27 cellular contexts compared by ENCODE assay signal in the genomic region with DNA sequence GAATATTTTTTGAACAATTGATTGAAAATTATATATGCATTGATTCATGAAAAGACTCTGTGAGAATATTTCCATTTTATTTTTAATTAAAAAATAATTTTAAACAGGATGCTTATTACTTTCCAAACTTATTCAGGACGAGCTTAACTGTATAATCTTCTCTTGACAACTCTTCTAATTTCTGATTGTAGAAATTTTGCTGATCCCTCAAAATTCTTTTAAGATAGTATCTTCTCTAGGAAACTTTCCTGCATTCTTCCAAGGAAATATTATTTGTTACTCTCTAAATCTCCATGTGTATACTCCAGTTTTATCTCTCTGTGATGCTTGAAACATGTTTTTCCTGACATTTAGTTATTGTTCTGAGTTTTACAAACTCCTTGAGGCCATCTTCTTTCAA.
"Had no signal": no experiment of that assay in that cellular context is flagged by ENCODE, and none has a peak within 500 bp of the region (broad histone marks: within the 10 kb centered on the region; RNA-seq: fewer than 3 reads in every experiment).

No MANE protein-coding gene starts in this region.

- H3K36me3 ChIP-seq: colonic mucosa, esophagus squamous epithelium, gastrocnemius medialis, heart right ventricle, left lung, lower lobe of right lung had no signal

- H3K9me3 ChIP-seq: colonic mucosa, esophagus squamous epithelium, gastrocnemius medialis, left lung, lower lobe of right lung, mucosa of descending colon had no signal

- H3K4me1 Mint-ChIP-seq: endodermal cell, naive B cell had no signal

- H3K27me3 ChIP-seq: colonic mucosa, esophagus squamous epithelium, gastrocnemius medialis, heart right ventricle, left lung had no signal

- H3K4me3 ChIP-seq: colonic mucosa, esophagus squamous epithelium, gastrocnemius medialis, heart right ventricle, left lung, lower lobe of right lung, mucosa of descending colon had no signal

- FAIRE-seq: endometrium, keratinocyte had no signal

- DNase-seq: colonic mucosa; cortex of kidney; effector CD8-positive, alpha-beta T cell; effector memory CD8-positive, alpha-beta T cell; endodermal cell; erythroblast; esophagus squamous epithelium; foreskin fibroblast; foreskin melanocyte; gastrocnemius medialis; glutamatergic neuron; head of caudate nucleus; heart right ventricle; hippocampal formation; left cardiac atrium; left lung; left ventricle myocardium superior; lower lobe of right lung; mesenchymal stem cell; mucosa of descending colon; naive B cell had no signal

- H3K9me3 Mint-ChIP-seq: endodermal cell, mesothelial cell of epicardium had no signal

- H3K27ac Mint-ChIP-seq: dendritic cell treated with granulocyte-macrophage colony-stimulating factor and Interleukin-4, amounts not matched to agents 40 ng/mL and 50 ng/mL, for 4 days; effector memory CD8-positive, alpha-beta T cell; endodermal cell; mesothelial cell of epicardium; naive B cell had no signal

- H3K27ac ChIP-seq: colonic mucosa, epithelial cell of prostate, esophagus squamous epithelium, gastrocnemius medialis, heart right ventricle, left lung, lower lobe of right lung had no signal

- H3K4me3 Mint-ChIP-seq: dendritic cell treated with granulocyte-macrophage colony-stimulating factor and Interleukin-4, amounts not matched to agents 40 ng/mL and 50 ng/mL, for 4 days; effector memory CD8-positive, alpha-beta T cell; endodermal cell; mesothelial cell of epicardium; naive B cell had no signal

- H3K27me3 Mint-ChIP-seq: dendritic cell treated with granulocyte-macrophage colony-stimulating factor and Interleukin-4, amounts not matched to agents 40 ng/mL and 50 ng/mL, for 4 days; effector memory CD8-positive, alpha-beta T cell; naive B cell had no signal

- H3K4me1 ChIP-seq: colonic mucosa, gastrocnemius medialis, left lung had no signal

- H3K36me3 Mint-ChIP-seq: mesothelial cell of epicardium, naive B cell had no signal

- ATAC-seq: effector memory CD8-positive, alpha-beta T cell; esophagus mucosa; gastrocnemius medialis; heart right ventricle; left cardiac atrium; left lung; left ventricle myocardium superior; mucosa of descending colon had no signal
